Comparison of ENCODE assay signal across 9 cellular contexts in genomic region chr11:118259138-118259537, GRCh38. TPM values are rescaled to one million over a fixed set of nuclear protein-coding genes. Genes with fewer than 3 reads are reported as not detected.
"Had no signal": no experiment of that assay in that cellular context is flagged by ENCODE, and none has a peak within 500 bp of the region (broad histone marks: within the 10 kb centered on the region; RNA-seq: fewer than 3 reads in every experiment).

No MANE protein-coding gene starts in this region.

- H3K27ac Mint-ChIP-seq: GM23338, IgD-negative memory B cell had no signal

- FAIRE-seq: HepG2 had no signal

- H3K9me3 Mint-ChIP-seq: GM23338 had no signal

- H3K36me3 ChIP-seq: HAP-1 had no signal

- H3K4me3 Mint-ChIP-seq: GM23338, IgD-negative memory B cell had no signal

- H2AFZ ChIP-seq: GM23338 had no signal

- H3K9me3 ChIP-seq: HAP-1 had no signal

- H3K27ac ChIP-seq: HL-60 had no signal

- H3K4me2 ChIP-seq: GM23338 had no signal

- H3K4me1 ChIP-seq: HAP-1 had no signal

- DNase-seq: H7, KG1 had no signal

- H3K4me3 ChIP-seq: GM23338, HAP-1 had no signal

- ATAC-seq: HepG2 had no signal

RNA-seq across cellular contexts. Expression of gene MPZL2, which starts 5.0 kb away (rescaled TPM):
- polyA plus RNA-seq: IgD-negative memory B cell had no signal

RNA-seq across cellular contexts. Expression of gene JAML, which starts 34.3 kb away (rescaled TPM):
- total RNA-seq: H4, H7, HT1080 had no signal

RNA-seq across cellular contexts. Expression of gene CD3E, which starts 45.4 kb away (rescaled TPM):
- total RNA-seq: GM23338, H4, H7, HepG2 had no signal
- polyA plus RNA-seq: GM23338, HepG2 had no signal
